Comparison of ENCODE assay signal across 18 cellular contexts in genomic region chrX:1440506-1440905, GRCh38. TPM values are rescaled to one million over a fixed set of nuclear protein-coding genes. Genes with fewer than 3 reads are reported as not detected.
A peak's percentile ranks its signal among the peaks of the same experiment; 100 is the strongest.
DNase-seq lines count a peak whose midpoint lies in the region; ATAC-seq and TF ChIP-seq lines count a peak whose summit lies in the region.
"Had no signal": no experiment of that assay in that cellular context is flagged by ENCODE, and none has a peak within 500 bp of the region (broad histone marks: within the 10 kb centered on the region; RNA-seq: fewer than 3 reads in every experiment).

No MANE protein-coding gene starts in this region.

- H3K4me1 ChIP-seq in lower lobe of right lung: no peaks in the 10 kb centered on the region
- H3K4me1 ChIP-seq in suprapubic skin: no peaks in the 10 kb centered on the region

- peaks cover 25% of the 10 kb centered on the region for H3K9me3 Mint-ChIP-seq in activated naive CD4-positive, alpha-beta T cell treated with anti-CD3 and anti-CD28 coated beads, Interleukin-2, amount 10 ng/mL, durations not matched to agents 7 days and 5 days

- no peaks in the 10 kb centered on the region for H3K4me1 Mint-ChIP-seq in activated naive CD4-positive, alpha-beta T cell treated with anti-CD3 and anti-CD28 coated beads, Interleukin-2, amount 10 ng/mL, durations not matched to agents 7 days and 5 days
- H3K4me1 Mint-ChIP-seq: CD14-positive monocyte had no signal

- no peaks in the 10 kb centered on the region for H3K27me3 Mint-ChIP-seq in activated naive CD4-positive, alpha-beta T cell treated with anti-CD3 and anti-CD28 coated beads, Interleukin-2, amount 10 ng/mL, durations not matched to agents 7 days and 5 days

- no peak for ATAC-seq in lower lobe of right lung
- no peak for ATAC-seq in HG03354 (IDR thresholded peaks at IDR 0.05; ENCODE audit: poor library complexity, severe bottlenecking, unreplicated experiment)

- H3K27ac ChIP-seq in lower lobe of right lung (no peak overlapping the region), suprapubic skin (no peak overlapping the region)
- H3K27ac ChIP-seq: GM23248, HL-60 had no signal

- H3K27ac Mint-ChIP-seq in activated naive CD4-positive, alpha-beta T cell treated with anti-CD3 and anti-CD28 coated beads, Interleukin-2, amount 10 ng/mL, durations not matched to agents 7 days and 5 days: no peak overlapping the region
- H3K27ac Mint-ChIP-seq: CD14-positive monocyte had no signal

- intact Hi-C loops in lower lobe of right lung (cut with DNase I): no loop called here

- H3K9me3 ChIP-seq in lower lobe of right lung: peaks cover 5% of the 10 kb centered on the region
- no peaks in the 10 kb centered on the region for H3K9me3 ChIP-seq in suprapubic skin

- H3K4me3 ChIP-seq in lower lobe of right lung (no peak overlapping the region), suprapubic skin (no peak overlapping the region)
- H3K4me3 ChIP-seq: GM23248 had no signal

- peaks cover 68% of the 10 kb centered on the region for H3K36me3 Mint-ChIP-seq in activated naive CD4-positive, alpha-beta T cell treated with anti-CD3 and anti-CD28 coated beads, Interleukin-2, amount 10 ng/mL, durations not matched to agents 7 days and 5 days

- TF ChIP-seq POLR2A in suprapubic skin (IDR thresholded peaks at IDR 0.05): no peak

- H3K4me3 Mint-ChIP-seq in activated naive CD4-positive, alpha-beta T cell treated with anti-CD3 and anti-CD28 coated beads, Interleukin-2, amount 10 ng/mL, durations not matched to agents 7 days and 5 days: no peak overlapping the region
- H3K4me3 Mint-ChIP-seq: CD14-positive monocyte had no signal

- TF ChIP-seq EP300 in suprapubic skin (IDR thresholded peaks at IDR 0.05): no peak

- DNase-seq in activated naive CD4-positive, alpha-beta T cell treated with anti-CD3 and anti-CD28 coated beads, Interleukin-2, amount 10 ng/mL, durations not matched to agents 7 days and 5 days: peak; percentile 8
- DNase-seq in activated naive CD4-positive, alpha-beta T cell treated with anti-CD3 and anti-CD28 coated beads, Interleukin-2, amount 50 U/mL, for 16 hours: no peak
- DNase-seq in activated CD8-positive, alpha-beta memory T cell treated with anti-CD3 and anti-CD28 coated beads, Interleukin-2, amount 50 U/mL, for 48 hours: peak; percentile 32
- DNase-seq in lower lobe of right lung: peak; percentile 4
- peak; percentile 9 to 18 for DNase-seq in suprapubic skin (ENCODE audit: low spot score in 2 of 2)
- no peak for DNase-seq in stimulated activated naive CD4-positive, alpha-beta T cell treated with Interleukin-2 at 50 U/mL for 16 hours (lab: John Stamatoyannopoulos, UW)
- no peak for DNase-seq in NCI-H2171 treated with DMSO at 0.1 percent for 48 hours (lab: John Stamatoyannopoulos, UW)
- DNase-seq: DMS 273 treated with DMSO at 0.1 percent for 48 hours, GF-D8, GM23248, HCEC 1CT, NCI-H1417, NCI-H187 treated with DMSO at 0.1 percent for 48 hours, NCI-H748 treated with DMSO at 0.1 percent for 48 hours, OCI-M1 had no signal

- H3K27me3 ChIP-seq in lower lobe of right lung (ENCODE audit: low read depth) (no peaks in the 10 kb centered on the region), suprapubic skin (no peaks in the 10 kb centered on the region)

- H3K36me3 ChIP-seq in lower lobe of right lung (peaks cover 29% of the 10 kb centered on the region), suprapubic skin (peaks cover 59% of the 10 kb centered on the region)

- CTCF ChIA-PET in activated naive CD4-positive, alpha-beta T cell treated with anti-CD3 and anti-CD28 coated beads, Interleukin-2, amount 10 ng/mL, durations not matched to agents 7 days and 5 days (lab: Charles Lee): no interaction called here

- 95% methylated on average over 6 of the region's 6 CpGs for WGBS in suprapubic skin

- no peak for TF ChIP-seq CTCF in lower lobe of right lung (IDR thresholded peaks at IDR 0.05)
- TF ChIP-seq CTCF in suprapubic skin (IDR thresholded peaks at IDR 0.05): no peak

RNA-seq across cellular contexts. Expression of gene ASMTL, which starts 12.2 kb away (rescaled TPM):
- 19.1 TPM for total RNA-seq in lower lobe of right lung
- 10 to 100 TPM; 19.4 to 27.7 (median 24.4) TPM for total RNA-seq in suprapubic skin

RNA-seq across cellular contexts. Expression of gene SLC25A6, which starts 48.6 kb away (rescaled TPM):
- total RNA-seq in lower lobe of right lung: 335 TPM
- 100 to 1,000 TPM; 250 to 408 (median 336) TPM for total RNA-seq in suprapubic skin

Comparison
In these comparisons a context has a peak if more than half of its experiments do, and no peak if none do; other contexts are left out.
1. DNase-seq: peak in activated naive CD4-positive, alpha-beta T cell treated with anti-CD3 and anti-CD28 coated beads, Interleukin-2, amount 10 ng/mL, durations not matched to agents 7 days and 5 days (single experiment), activated CD8-positive, alpha-beta memory T cell treated with anti-CD3 and anti-CD28 coated beads, Interleukin-2, amount 50 U/mL, for 48 hours (single experiment), lower lobe of right lung (single experiment) and suprapubic skin (2 of 2); none in activated naive CD4-positive, alpha-beta T cell treated with anti-CD3 and anti-CD28 coated beads, Interleukin-2, amount 50 U/mL, for 16 hours (single experiment), stimulated activated naive CD4-positive, alpha-beta T cell treated with Interleukin-2 at 50 U/mL for 16 hours (single experiment) and NCI-H2171 treated with DMSO at 0.1 percent for 48 hours (single experiment).